In the genomic region with DNA sequence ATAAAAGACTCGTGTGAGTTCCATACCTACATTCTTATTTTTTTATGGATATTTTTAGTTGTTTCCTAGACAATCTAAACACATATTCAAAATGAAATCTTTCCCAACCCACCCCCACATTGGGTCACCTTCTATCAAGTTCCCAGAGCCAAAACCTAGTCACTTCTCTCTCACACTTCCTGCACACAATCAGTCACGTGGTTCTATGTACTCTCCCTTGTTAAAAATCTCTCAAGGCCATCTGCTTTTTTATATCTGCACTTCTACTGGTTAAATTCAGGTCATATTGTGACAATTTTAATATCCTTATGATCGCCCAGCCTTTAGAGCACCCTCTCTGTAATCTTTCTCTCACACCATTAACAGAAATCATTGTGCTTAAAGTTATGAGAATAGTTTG, we compare ENCODE assay signal across 27 cellular contexts.
"Had no signal": no experiment of that assay in that cellular context is flagged by ENCODE, and none has a peak within 500 bp of the region (broad histone marks: within the 10 kb centered on the region; RNA-seq: fewer than 3 reads in every experiment).

No MANE protein-coding gene starts in this region.

- H3K27ac Mint-ChIP-seq: naive thymus-derived CD4-positive, alpha-beta T cell; nephron; neural progenitor cell; stimulated activated effector memory CD8-positive, alpha-beta T cell treated with anti-CD3 and anti-CD28 coated beads, Interleukin-12 subunit alpha, Interleukin-12 subunit beta, amount 100 ng/mL, for 72 hours had no signal

- H3K9ac ChIP-seq: neural progenitor cell had no signal

- H3K4me1 Mint-ChIP-seq: naive thymus-derived CD4-positive, alpha-beta T cell; nephron; neural progenitor cell; stimulated activated effector memory CD8-positive, alpha-beta T cell treated with anti-CD3 and anti-CD28 coated beads, Interleukin-12 subunit alpha, Interleukin-12 subunit beta, amount 100 ng/mL, for 72 hours had no signal

- H3K79me2 ChIP-seq: hepatocyte had no signal

- H3K36me3 Mint-ChIP-seq: neural progenitor cell; stimulated activated effector memory CD8-positive, alpha-beta T cell treated with anti-CD3 and anti-CD28 coated beads, Interleukin-12 subunit alpha, Interleukin-12 subunit beta, amount 100 ng/mL, for 72 hours had no signal

- H3K27ac ChIP-seq: esophagus muscularis mucosa, foreskin keratinocyte, gastroesophageal sphincter, heart left ventricle, hepatocyte, left lung, neural progenitor cell, prostate gland, right atrium auricular region, sigmoid colon, stomach, thyroid gland, vagina had no signal

- H3K9me3 ChIP-seq: prostate gland, thyroid gland, vagina had no signal

- H2AFZ ChIP-seq: hepatocyte, neural progenitor cell had no signal

- H3K36me3 ChIP-seq: esophagus muscularis mucosa, gastroesophageal sphincter, heart left ventricle, left lung, neural progenitor cell, prostate gland, right atrium auricular region, sigmoid colon, stomach, thyroid gland, vagina had no signal

- H3K27me3 ChIP-seq: esophagus muscularis mucosa, foreskin keratinocyte, gastroesophageal sphincter, heart left ventricle, hepatocyte, left lung, neural progenitor cell, right atrium auricular region, sigmoid colon, stomach, thyroid gland, vagina had no signal

- DNase-seq: dermis blood vessel endothelial cell; effector memory CD4-positive, alpha-beta T cell; foreskin keratinocyte; heart left ventricle; kidney; left lung; mesenchymal stem cell; midbrain; naive thymus-derived CD4-positive, alpha-beta T cell; nucleus accumbens; sigmoid colon; stimulated activated CD4-positive, alpha-beta T cell treated with anti-CD3 and anti-CD28 coated beads, Interleukin-2, amount 100 ng/mL, for 24 hours; stimulated activated CD4-positive, alpha-beta T cell treated with anti-CD3 and anti-CD28 coated beads, Interleukin-4, amount 100 ng/mL, for 24 hours; stimulated activated naive CD4-positive, alpha-beta T cell treated with Interleukin-2 at 50 U/mL for 16 hours; stomach; thyroid gland; trophoblast cell had no signal

- FAIRE-seq: endothelial cell of umbilical vein had no signal

- H3K4me1 ChIP-seq: esophagus muscularis mucosa, foreskin keratinocyte, gastroesophageal sphincter, heart left ventricle, left lung, neural progenitor cell, prostate gland, right atrium auricular region, sigmoid colon, stomach, thyroid gland, vagina had no signal

- H3K27me3 Mint-ChIP-seq: naive thymus-derived CD4-positive, alpha-beta T cell had no signal

- H3K4me3 ChIP-seq: esophagus muscularis mucosa, gastroesophageal sphincter, heart left ventricle, hepatocyte, left lung, neural progenitor cell, prostate gland, right atrium auricular region, sigmoid colon, stomach, thyroid gland, vagina had no signal

- ATAC-seq: foreskin keratinocyte; gastroesophageal sphincter; heart left ventricle; left lung; naive thymus-derived CD4-positive, alpha-beta T cell; stimulated activated effector memory CD8-positive, alpha-beta T cell treated with anti-CD3 and anti-CD28 coated beads, Interleukin-12 subunit alpha, Interleukin-12 subunit beta, amount 100 ng/mL, for 72 hours had no signal

- H3K4me3 Mint-ChIP-seq: naive thymus-derived CD4-positive, alpha-beta T cell; nephron; neural progenitor cell; stimulated activated effector memory CD8-positive, alpha-beta T cell treated with anti-CD3 and anti-CD28 coated beads, Interleukin-12 subunit alpha, Interleukin-12 subunit beta, amount 100 ng/mL, for 72 hours had no signal

- H3K4me2 ChIP-seq: hepatocyte, neural progenitor cell had no signal
